In genomic region chr18:24985616-24986015, GRCh38 we compare ENCODE assay signal across 10 cellular contexts.
"Had no signal": no experiment of that assay in that cellular context is flagged by ENCODE, and none has a peak within 500 bp of the region (broad histone marks: within the 10 kb centered on the region; RNA-seq: fewer than 3 reads in every experiment).

No MANE protein-coding gene starts in this region.

- H3K9me3 ChIP-seq: ascending aorta, ovary, tibial artery had no signal

- H3K27me3 ChIP-seq: ascending aorta, ovary, tibial artery had no signal

- H3K27ac ChIP-seq: ascending aorta, ovary, tibial artery had no signal

- H3K4me3 ChIP-seq: ascending aorta, ovary, tibial artery had no signal

- DNase-seq: activated CD4-positive, alpha-beta T cell treated with anti-CD3 and anti-CD28 coated beads for 4 hours; activated CD8-positive, alpha-beta memory T cell treated with anti-CD3 and anti-CD28 coated beads, Interleukin-2, amount 50 U/mL, for 48 hours; activated CD8-positive, alpha-beta T cell treated with anti-CD3 and anti-CD28 coated beads, Interleukin-2, amount 10 ng/mL, durations not matched to agents 7 days and 5 days; central memory CD4-positive, alpha-beta T cell; effector memory CD4-positive, alpha-beta T cell; immature natural killer cell; ovary; tibial artery had no signal

- H3K4me1 ChIP-seq: ascending aorta had no signal

- H3K36me3 ChIP-seq: ascending aorta, ovary, tibial artery had no signal

- ATAC-seq: activated CD8-positive, alpha-beta T cell treated with anti-CD3 and anti-CD28 coated beads, Interleukin-2, amount 10 ng/mL, durations not matched to agents 7 days and 5 days; stimulated activated effector memory CD8-positive, alpha-beta T cell treated with anti-CD3 and anti-CD28 coated beads, Interleukin-12 subunit alpha, Interleukin-12 subunit beta, amount 100 ng/mL, for 72 hours had no signal
